ENCODE assay signal across 1 cellular context in the genomic region with DNA sequence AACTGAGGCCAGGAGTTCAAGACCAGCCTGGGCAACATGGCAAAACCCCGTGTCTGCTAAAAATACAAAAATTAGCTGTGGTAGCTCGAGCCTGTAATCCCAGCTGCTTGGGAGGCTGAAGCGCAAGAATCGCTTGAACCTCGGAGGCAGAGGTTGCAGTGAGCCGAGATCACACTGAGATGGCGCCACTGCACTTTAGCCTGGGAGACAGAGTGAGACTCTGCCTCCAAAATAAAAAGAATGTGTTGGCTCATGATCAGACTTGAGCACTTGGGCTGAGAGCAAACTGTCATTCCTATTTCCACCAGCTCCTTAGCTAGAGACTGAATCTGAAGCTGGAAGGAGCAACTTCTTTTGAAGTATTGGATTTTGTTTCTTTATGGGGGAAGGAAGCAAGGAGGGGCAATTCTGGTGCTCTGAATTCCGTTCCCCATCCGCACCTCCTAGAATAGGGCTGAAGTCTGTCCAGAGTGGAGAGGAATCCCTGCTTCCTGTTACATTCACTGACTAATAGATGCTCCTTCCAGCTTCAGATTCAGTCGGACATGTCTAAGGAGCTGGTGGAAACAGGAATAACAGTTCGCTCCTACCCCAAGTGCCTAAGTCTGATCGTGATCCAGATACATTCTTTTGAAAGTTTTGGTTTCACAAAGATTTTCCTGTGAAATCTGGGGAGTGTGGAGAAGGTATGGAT.
TF ChIP-seq lines count a peak whose summit lies in the region.

No MANE protein-coding gene starts in this region.

TF ChIP-seq in HepG2, 621 proteins besides CTCF, POLR2A, EP300 and RAD21 (continues in another document):
- TF ChIP-seq ZNF383 (CRISPR knock-in tag; IDR thresholded peaks at IDR 0.05; ENCODE audit: borderline replicate concordance) (no peak), CBX1 (IDR thresholded peaks at IDR 0.05; ENCODE audit: low read depth) (no peak), ARNT (IDR thresholded peaks at IDR 0.05) (no peak), DNMT1 (CRISPR knock-in tag; IDR thresholded peaks at IDR 0.05) (no peak), HMG20A (CRISPR knock-in tag; IDR thresholded peaks at IDR 0.05; ENCODE audit: borderline replicate concordance) (no peak), LCORL (IDR thresholded peaks at IDR 0.05) (no peak), LCORL (CRISPR knock-in tag; IDR thresholded peaks at IDR 0.05) (no peak), ATF1 (CRISPR knock-in tag; IDR thresholded peaks at IDR 0.05) (no peak), HNF4A (CRISPR knock-in tag; IDR thresholded peaks at IDR 0.05) (no peak), TP53 (CRISPR knock-in tag; conservative IDR thresholded peaks at IDR 0.05) (no peak), STAG1 (CRISPR knock-in tag; IDR thresholded peaks at IDR 0.05) (peak; percentile 71), EEA1 (CRISPR knock-in tag; IDR thresholded peaks at IDR 0.05; ENCODE audit: borderline replicate concordance) (no peak), ZNF543 (CRISPR knock-in tag; IDR thresholded peaks at IDR 0.05) (no peak), ZBTB38 (CRISPR knock-in tag; IDR thresholded peaks at IDR 0.05) (peak; percentile 43; the same call in 1 of the 2 replicates), ZNF672 (CRISPR knock-in tag; IDR thresholded peaks at IDR 0.05) (no peak), ZNF598 (CRISPR knock-in tag; IDR thresholded peaks at IDR 0.05; ENCODE audit: borderline replicate concordance) (no peak), RXRB (CRISPR knock-in tag; IDR thresholded peaks at IDR 0.05; ENCODE audit: borderline replicate concordance) (no peak), ARNTL (CRISPR knock-in tag; IDR thresholded peaks at IDR 0.05) (no peak), FOXA1 (IDR thresholded peaks at IDR 0.05) (no peak), FOXA1 (CRISPR knock-in tag; IDR thresholded peaks at IDR 0.05) (no peak), MTF1 (CRISPR knock-in tag; IDR thresholded peaks at IDR 0.05) (no peak), HOXA5 (CRISPR knock-in tag; IDR thresholded peaks at IDR 0.05) (no peak), ZNF343 (CRISPR knock-in tag; IDR thresholded peaks at IDR 0.05) (no peak)
- TF ChIP-seq, protein P1, sequence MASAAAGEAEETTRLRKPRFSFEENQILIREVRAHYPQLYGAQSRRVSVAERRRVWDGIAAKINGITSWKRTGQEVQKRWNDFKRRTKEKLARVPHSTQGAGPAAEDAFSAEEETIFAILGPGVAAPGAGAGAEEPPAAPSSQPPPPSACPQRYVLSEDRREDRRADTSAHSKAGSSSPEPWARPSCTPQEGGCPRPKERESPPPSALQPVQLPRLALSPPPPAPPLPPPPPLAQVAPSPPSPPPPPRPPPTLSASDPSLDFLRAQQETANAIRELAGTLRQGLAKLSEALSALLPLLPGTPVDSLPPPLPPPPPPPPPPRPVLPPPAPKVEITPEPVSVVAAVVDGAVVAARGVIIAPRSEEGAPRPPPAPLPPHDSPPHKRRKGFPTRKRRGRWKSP (CRISPR knock-in tag; IDR thresholded peaks at IDR 0.05), result peak; percentile 19; the same call in 1 of the 2 replicates
- TF ChIP-seq, protein P2, sequence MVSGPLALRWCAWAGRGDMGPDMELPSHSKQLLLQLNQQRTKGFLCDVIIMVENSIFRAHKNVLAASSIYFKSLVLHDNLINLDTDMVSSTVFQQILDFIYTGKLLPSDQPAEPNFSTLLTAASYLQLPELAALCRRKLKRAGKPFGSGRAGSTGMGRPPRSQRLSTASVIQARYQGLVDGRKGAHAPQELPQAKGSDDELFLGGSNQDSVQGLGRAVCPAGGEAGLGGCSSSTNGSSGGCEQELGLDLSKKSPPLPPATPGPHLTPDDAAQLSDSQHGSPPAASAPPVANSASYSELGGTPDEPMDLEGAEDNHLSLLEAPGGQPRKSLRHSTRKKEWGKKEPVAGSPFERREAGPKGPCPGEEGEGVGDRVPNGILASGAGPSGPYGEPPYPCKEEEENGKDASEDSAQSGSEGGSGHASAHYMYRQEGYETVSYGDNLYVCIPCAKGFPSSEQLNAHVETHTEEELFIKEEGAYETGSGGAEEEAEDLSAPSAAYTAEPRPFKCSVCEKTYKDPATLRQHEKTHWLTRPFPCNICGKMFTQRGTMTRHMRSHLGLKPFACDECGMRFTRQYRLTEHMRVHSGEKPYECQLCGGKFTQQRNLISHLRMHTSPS (CRISPR knock-in tag; IDR thresholded peaks at IDR 0.05; ENCODE audit: low read depth), result no peak
- TF ChIP-seq, protein P3, sequence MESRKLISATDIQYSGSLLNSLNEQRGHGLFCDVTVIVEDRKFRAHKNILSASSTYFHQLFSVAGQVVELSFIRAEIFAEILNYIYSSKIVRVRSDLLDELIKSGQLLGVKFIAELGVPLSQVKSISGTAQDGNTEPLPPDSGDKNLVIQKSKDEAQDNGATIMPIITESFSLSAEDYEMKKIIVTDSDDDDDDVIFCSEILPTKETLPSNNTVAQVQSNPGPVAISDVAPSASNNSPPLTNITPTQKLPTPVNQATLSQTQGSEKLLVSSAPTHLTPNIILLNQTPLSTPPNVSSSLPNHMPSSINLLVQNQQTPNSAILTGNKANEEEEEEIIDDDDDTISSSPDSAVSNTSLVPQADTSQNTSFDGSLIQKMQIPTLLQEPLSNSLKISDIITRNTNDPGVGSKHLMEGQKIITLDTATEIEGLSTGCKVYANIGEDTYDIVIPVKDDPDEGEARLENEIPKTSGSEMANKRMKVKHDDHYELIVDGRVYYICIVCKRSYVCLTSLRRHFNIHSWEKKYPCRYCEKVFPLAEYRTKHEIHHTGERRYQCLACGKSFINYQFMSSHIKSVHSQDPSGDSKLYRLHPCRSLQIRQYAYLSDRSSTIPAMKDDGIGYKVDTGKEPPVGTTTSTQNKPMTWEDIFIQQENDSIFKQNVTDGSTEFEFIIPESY (CRISPR knock-in tag; IDR thresholded peaks at IDR 0.05), result peak; percentile 97
- TF ChIP-seq, protein P4, sequence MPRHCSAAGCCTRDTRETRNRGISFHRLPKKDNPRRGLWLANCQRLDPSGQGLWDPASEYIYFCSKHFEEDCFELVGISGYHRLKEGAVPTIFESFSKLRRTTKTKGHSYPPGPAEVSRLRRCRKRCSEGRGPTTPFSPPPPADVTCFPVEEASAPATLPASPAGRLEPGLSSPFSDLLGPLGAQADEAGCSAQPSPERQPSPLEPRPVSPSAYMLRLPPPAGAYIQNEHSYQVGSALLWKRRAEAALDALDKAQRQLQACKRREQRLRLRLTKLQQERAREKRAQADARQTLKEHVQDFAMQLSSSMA (CRISPR knock-in tag; IDR thresholded peaks at IDR 0.05), result no peak
- TF ChIP-seq, protein P5, sequence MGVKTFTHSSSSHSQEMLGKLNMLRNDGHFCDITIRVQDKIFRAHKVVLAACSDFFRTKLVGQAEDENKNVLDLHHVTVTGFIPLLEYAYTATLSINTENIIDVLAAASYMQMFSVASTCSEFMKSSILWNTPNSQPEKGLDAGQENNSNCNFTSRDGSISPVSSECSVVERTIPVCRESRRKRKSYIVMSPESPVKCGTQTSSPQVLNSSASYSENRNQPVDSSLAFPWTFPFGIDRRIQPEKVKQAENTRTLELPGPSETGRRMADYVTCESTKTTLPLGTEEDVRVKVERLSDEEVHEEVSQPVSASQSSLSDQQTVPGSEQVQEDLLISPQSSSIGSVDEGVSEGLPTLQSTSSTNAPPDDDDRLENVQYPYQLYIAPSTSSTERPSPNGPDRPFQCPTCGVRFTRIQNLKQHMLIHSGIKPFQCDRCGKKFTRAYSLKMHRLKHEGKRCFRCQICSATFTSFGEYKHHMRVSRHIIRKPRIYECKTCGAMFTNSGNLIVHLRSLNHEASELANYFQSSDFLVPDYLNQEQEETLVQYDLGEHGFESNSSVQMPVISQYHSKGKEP (CRISPR knock-in tag; IDR thresholded peaks at IDR 0.05), result no peak
- TF ChIP-seq, protein P6, sequence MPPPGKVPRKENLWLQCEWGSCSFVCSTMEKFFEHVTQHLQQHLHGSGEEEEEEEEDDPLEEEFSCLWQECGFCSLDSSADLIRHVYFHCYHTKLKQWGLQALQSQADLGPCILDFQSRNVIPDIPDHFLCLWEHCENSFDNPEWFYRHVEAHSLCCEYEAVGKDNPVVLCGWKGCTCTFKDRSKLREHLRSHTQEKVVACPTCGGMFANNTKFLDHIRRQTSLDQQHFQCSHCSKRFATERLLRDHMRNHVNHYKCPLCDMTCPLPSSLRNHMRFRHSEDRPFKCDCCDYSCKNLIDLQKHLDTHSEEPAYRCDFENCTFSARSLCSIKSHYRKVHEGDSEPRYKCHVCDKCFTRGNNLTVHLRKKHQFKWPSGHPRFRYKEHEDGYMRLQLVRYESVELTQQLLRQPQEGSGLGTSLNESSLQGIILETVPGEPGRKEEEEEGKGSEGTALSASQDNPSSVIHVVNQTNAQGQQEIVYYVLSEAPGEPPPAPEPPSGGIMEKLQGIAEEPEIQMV (CRISPR knock-in tag; IDR thresholded peaks at IDR 0.05; ENCODE audit: low read depth), result no peak
- TF ChIP-seq, protein P7, sequence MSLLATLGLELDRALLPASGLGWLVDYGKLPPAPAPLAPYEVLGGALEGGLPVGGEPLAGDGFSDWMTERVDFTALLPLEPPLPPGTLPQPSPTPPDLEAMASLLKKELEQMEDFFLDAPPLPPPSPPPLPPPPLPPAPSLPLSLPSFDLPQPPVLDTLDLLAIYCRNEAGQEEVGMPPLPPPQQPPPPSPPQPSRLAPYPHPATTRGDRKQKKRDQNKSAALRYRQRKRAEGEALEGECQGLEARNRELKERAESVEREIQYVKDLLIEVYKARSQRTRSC (CRISPR knock-in tag; IDR thresholded peaks at IDR 0.05; ENCODE audit: low read depth), result no peak
- TF ChIP-seq, protein P8, sequence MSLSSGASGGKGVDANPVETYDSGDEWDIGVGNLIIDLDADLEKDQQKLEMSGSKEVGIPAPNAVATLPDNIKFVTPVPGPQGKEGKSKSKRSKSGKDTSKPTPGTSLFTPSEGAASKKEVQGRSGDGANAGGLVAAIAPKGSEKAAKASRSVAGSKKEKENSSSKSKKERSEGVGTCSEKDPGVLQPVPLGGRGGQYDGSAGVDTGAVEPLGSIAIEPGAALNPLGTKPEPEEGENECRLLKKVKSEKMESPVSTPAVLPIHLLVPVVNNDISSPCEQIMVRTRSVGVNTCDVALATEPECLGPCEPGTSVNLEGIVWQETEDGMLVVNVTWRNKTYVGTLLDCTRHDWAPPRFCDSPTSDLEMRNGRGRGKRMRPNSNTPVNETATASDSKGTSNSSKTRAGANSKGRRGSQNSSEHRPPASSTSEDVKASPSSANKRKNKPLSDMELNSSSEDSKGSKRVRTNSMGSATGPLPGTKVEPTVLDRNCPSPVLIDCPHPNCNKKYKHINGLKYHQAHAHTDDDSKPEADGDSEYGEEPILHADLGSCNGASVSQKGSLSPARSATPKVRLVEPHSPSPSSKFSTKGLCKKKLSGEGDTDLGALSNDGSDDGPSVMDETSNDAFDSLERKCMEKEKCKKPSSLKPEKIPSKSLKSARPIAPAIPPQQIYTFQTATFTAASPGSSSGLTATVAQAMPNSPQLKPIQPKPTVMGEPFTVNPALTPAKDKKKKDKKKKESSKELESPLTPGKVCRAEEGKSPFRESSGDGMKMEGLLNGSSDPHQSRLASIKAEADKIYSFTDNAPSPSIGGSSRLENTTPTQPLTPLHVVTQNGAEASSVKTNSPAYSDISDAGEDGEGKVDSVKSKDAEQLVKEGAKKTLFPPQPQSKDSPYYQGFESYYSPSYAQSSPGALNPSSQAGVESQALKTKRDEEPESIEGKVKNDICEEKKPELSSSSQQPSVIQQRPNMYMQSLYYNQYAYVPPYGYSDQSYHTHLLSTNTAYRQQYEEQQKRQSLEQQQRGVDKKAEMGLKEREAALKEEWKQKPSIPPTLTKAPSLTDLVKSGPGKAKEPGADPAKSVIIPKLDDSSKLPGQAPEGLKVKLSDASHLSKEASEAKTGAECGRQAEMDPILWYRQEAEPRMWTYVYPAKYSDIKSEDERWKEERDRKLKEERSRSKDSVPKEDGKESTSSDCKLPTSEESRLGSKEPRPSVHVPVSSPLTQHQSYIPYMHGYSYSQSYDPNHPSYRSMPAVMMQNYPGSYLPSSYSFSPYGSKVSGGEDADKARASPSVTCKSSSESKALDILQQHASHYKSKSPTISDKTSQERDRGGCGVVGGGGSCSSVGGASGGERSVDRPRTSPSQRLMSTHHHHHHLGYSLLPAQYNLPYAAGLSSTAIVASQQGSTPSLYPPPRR (CRISPR knock-in tag; IDR thresholded peaks at IDR 0.05; ENCODE audit: borderline replicate concordance), result no peak
- TF ChIP-seq, protein P9, sequence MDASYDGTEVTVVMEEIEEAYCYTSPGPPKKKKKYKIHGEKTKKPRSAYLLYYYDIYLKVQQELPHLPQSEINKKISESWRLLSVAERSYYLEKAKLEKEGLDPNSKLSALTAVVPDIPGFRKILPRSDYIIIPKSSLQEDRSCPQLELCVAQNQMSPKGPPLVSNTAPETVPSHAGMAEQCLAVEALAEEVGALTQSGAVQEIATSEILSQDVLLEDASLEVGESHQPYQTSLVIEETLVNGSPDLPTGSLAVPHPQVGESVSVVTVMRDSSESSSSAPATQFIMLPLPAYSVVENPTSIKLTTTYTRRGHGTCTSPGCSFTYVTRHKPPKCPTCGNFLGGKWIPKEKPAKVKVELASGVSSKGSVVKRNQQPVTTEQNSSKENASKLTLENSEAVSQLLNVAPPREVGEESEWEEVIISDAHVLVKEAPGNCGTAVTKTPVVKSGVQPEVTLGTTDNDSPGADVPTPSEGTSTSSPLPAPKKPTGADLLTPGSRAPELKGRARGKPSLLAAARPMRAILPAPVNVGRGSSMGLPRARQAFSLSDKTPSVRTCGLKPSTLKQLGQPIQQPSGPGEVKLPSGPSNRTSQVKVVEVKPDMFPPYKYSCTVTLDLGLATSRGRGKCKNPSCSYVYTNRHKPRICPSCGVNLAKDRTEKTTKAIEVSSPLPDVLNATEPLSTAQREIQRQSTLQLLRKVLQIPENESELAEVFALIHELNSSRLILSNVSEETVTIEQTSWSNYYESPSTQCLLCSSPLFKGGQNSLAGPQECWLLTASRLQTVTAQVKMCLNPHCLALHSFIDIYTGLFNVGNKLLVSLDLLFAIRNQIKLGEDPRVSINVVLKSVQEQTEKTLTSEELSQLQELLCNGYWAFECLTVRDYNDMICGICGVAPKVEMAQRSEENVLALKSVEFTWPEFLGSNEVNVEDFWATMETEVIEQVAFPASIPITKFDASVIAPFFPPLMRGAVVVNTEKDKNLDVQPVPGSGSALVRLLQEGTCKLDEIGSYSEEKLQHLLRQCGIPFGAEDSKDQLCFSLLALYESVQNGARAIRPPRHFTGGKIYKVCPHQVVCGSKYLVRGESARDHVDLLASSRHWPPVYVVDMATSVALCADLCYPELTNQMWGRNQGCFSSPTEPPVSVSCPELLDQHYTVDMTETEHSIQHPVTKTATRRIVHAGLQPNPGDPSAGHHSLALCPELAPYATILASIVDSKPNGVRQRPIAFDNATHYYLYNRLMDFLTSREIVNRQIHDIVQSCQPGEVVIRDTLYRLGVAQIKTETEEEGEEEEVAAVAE (CRISPR knock-in tag; IDR thresholded peaks at IDR 0.05; ENCODE audit: borderline replicate concordance), result no peak
- TF ChIP-seq, protein P10, sequence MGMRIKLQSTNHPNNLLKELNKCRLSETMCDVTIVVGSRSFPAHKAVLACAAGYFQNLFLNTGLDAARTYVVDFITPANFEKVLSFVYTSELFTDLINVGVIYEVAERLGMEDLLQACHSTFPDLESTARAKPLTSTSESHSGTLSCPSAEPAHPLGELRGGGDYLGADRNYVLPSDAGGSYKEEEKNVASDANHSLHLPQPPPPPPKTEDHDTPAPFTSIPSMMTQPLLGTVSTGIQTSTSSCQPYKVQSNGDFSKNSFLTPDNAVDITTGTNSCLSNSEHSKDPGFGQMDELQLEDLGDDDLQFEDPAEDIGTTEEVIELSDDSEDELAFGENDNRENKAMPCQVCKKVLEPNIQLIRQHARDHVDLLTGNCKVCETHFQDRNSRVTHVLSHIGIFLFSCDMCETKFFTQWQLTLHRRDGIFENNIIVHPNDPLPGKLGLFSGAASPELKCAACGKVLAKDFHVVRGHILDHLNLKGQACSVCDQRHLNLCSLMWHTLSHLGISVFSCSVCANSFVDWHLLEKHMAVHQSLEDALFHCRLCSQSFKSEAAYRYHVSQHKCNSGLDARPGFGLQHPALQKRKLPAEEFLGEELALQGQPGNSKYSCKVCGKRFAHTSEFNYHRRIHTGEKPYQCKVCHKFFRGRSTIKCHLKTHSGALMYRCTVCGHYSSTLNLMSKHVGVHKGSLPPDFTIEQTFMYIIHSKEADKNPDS (CRISPR knock-in tag; IDR thresholded peaks at IDR 0.05), result no peak
